ENCODE assay signal across 30 cellular contexts in genomic region chr2:238092486-238093035, GRCh38. TPM values are rescaled to one million over a fixed set of nuclear protein-coding genes. Genes with fewer than 3 reads are reported as not detected.
DNase-seq lines count a peak whose midpoint lies in the region; ATAC-seq, FAIRE-seq and TF ChIP-seq lines count a peak whose summit lies in the region.
"Had no signal": no experiment of that assay in that cellular context is flagged by ENCODE, and none has a peak within 500 bp of the region (broad histone marks: within the 10 kb centered on the region; RNA-seq: fewer than 3 reads in every experiment).

No MANE protein-coding gene starts in this region.

- H2AFZ ChIP-seq in SK-N-SH (ENCODE audit: low read depth): no peak overlapping the region
- H2AFZ ChIP-seq: GM23338, PC-9 had no signal

- no peaks in the 10 kb centered on the region for H3K9me3 ChIP-seq in SK-N-SH
- no peaks in the 10 kb centered on the region for H3K9me3 ChIP-seq in esophagus squamous epithelium
- H3K9me3 ChIP-seq: prostate gland had no signal

- no peaks in the 10 kb centered on the region for H4K20me1 ChIP-seq in SK-N-SH (ENCODE audit: insufficient read depth)

- no peaks in the 10 kb centered on the region for H3F3A ChIP-seq in SK-N-SH (replicated peaks; ENCODE audit: insufficient read depth)

- POLR2A ChIA-PET in SK-N-SH (lab: Yijun Ruan, JAX) (no interaction called here), HEK293T (lab: Yijun Ruan, JAX) (no interaction called here)

- no peak overlapping the region for H3K4me3 ChIP-seq in SK-N-SH (ENCODE audit: low read depth in 2 of 2, low read length in 1 of 2)
- no peak overlapping the region for H3K4me3 ChIP-seq in bronchial epithelial cell (ENCODE audit: low read depth, low read length)
- no peak overlapping the region for H3K4me3 ChIP-seq in esophagus squamous epithelium
- H3K4me3 ChIP-seq: GM12878, GM23338, PC-9, prostate gland had no signal

- H3K27ac ChIP-seq in SK-N-SH (ENCODE audit: low read depth in 2 of 2, low read length in 1 of 2): no peak overlapping the region
- no peak overlapping the region for H3K27ac ChIP-seq in esophagus squamous epithelium
- H3K27ac ChIP-seq: 22Rv1, epithelial cell of prostate, PC-9, prostate gland, VCaP had no signal

- TF ChIP-seq POLR2A in esophagus squamous epithelium (IDR thresholded peaks at IDR 0.05): no peak

- intact Hi-C loops in sciatic nerve (cut with DNase I) (no loop called here), esophagus squamous epithelium (cut with DNase I) (no loop called here)

- H3K36me3 ChIP-seq in SK-N-SH (replicated peaks in 1 of 2; ENCODE audit: control insufficient read depth in 1 of 2, insufficient read depth in 2 of 2, low read length in 1 of 2) (no peaks in the 10 kb centered on the region), bronchial epithelial cell (ENCODE audit: control insufficient read depth, insufficient read depth, low read length) (no peaks in the 10 kb centered on the region), esophagus squamous epithelium (no peaks in the 10 kb centered on the region)
- H3K36me3 ChIP-seq: prostate gland had no signal

- FAIRE-seq in bronchial epithelial cell (lab: Jason Lieb, UNC): peak; percentile 52
- FAIRE-seq: GM12878, GM19239, islet of Langerhans had no signal

- no peak for TF ChIP-seq RAD21 in SK-N-SH (IDR thresholded peaks at IDR 0.05; ENCODE audit: low read length)

- H3K27me3 ChIP-seq in SK-N-SH (ENCODE audit: insufficient read depth) (no peaks in the 10 kb centered on the region), bronchial epithelial cell (ENCODE audit: control insufficient read depth, insufficient read depth, low read length) (no peaks in the 10 kb centered on the region), esophagus squamous epithelium (no peaks in the 10 kb centered on the region)

- TF ChIP-seq EP300 in SK-N-SH (IDR thresholded peaks at IDR 0.05; ENCODE audit: borderline replicate concordance in 1 of 2, low read depth in 1 of 2, low read length in 1 of 2): no peak

- H3K4me1 ChIP-seq in SK-N-SH (ENCODE audit: control insufficient read depth in 1 of 2, insufficient read depth in 2 of 2, low read depth in 1 of 2, low read length in 1 of 2) (peaks cover 0 to 3% of the 10 kb centered on the region in 2 experiments; a peak in 1 of 4 replicates), esophagus squamous epithelium (no peaks in the 10 kb centered on the region)
- H3K4me1 ChIP-seq: prostate gland had no signal

- ATAC-seq in SK-N-SH treated with all-trans-retinoic acid at 6 μM for 48 hours (no peak), sciatic nerve (no peak)
- ATAC-seq: GM12878, GM23338, left ventricle myocardium superior had no signal

- H3K9me2 ChIP-seq in SK-N-SH: no peaks in the 10 kb centered on the region

- no peak overlapping the region for H3K9ac ChIP-seq in SK-N-SH

- CTCF ChIA-PET in SK-N-SH (lab: Yijun Ruan, JAX) (interaction anchor here (0.6 kb wide), 1 partner anchor 1172 kb away, joined by 3 read pairs; no protein-coding TSS in a partner anchor), HEK293T (lab: Yijun Ruan, JAX) (no interaction called here)

- H3K79me2 ChIP-seq in SK-N-SH (ENCODE audit: insufficient read depth): no peaks in the 10 kb centered on the region

- H3K4me2 ChIP-seq in SK-N-SH: no peak overlapping the region
- H3K4me2 ChIP-seq: GM23338, PC-9 had no signal

- 95% methylated on average over 8 of the region's 12 CpGs for WGBS in SK-N-SH (ENCODE audit: low lambda C conversion rate)
- WGBS in esophagus squamous epithelium, 2 donors: 89 to 90% methylated on average over 11 of the region's 12 CpGs

- DNase-seq in SK-N-SH: peak; percentile 27
- DNase-seq in HEK293T (ENCODE audit: extremely low spot score): peak; percentile 4
- no peak for DNase-seq in bronchial epithelial cell (ENCODE audit: low read depth)
- DNase-seq in sciatic nerve (ENCODE audit: low spot score): peak; percentile 36
- DNase-seq in esophagus squamous epithelium (lab: John Stamatoyannopoulos, UW): no peak
- no peak for DNase-seq in AG08396 (ENCODE audit: low spot score)
- DNase-seq in NOMO-1 treated with DMSO at 0.1 percent for 48 hours (lab: John Stamatoyannopoulos, UW; ENCODE audit: unreplicated experiment): no peak
- DNase-seq: CD8-positive, alpha-beta memory T cell; cerebellar nuclear complex; DMS53; foreskin fibroblast; left ventricle myocardium superior; NCI-H1105 treated with DMSO at 0.1 percent for 48 hours; NCI-H2081; NCI-H446; PC-9; stimulated activated CD4-positive, alpha-beta T cell treated with anti-CD3 and anti-CD28 coated beads, Interleukin-1b, Interleukin-23, amount 100 ng/mL, for 48 hours; stimulated activated naive CD4-positive, alpha-beta T cell treated with Interleukin-2 at 50 U/mL for 16 hours had no signal

- no peak for TF ChIP-seq CTCF in SK-N-SH (IDR thresholded peaks at IDR 0.05)
- no peak for TF ChIP-seq CTCF in bronchial epithelial cell (IDR thresholded peaks at IDR 0.05; ENCODE audit: insufficient read depth, low read length, severe bottlenecking)
- no peak for TF ChIP-seq CTCF in esophagus squamous epithelium (IDR thresholded peaks at IDR 0.05)

TF ChIP-seq in SK-N-SH, 30 proteins besides CTCF, POLR2A, EP300 and RAD21 (continues in another document):
- TF ChIP-seq RXRA (IDR thresholded peaks at IDR 0.05; ENCODE audit: borderline replicate concordance, low read depth): no peak
- no peak for TF ChIP-seq TEAD4 (IDR thresholded peaks at IDR 0.05; ENCODE audit: borderline replicate concordance, insufficient read depth)
- no peak for TF ChIP-seq POLR2AphosphoS5 (IDR thresholded peaks at IDR 0.05; ENCODE audit: low read depth, low read length)

TF ChIP-seq in SK-N-SH treated with all-trans-retinoic acid at 6 μM for 48 hours, 23 proteins besides CTCF, POLR2A, EP300 and RAD21 (continues in another document):
- TF ChIP-seq TCF4 (CRISPR knock-in tag; IDR thresholded peaks at IDR 0.05; ENCODE audit: borderline replicate concordance): no peak

TF ChIP-seq in HEK293T, 16 proteins besides CTCF, POLR2A, EP300 and RAD21:
- TF ChIP-seq LEF1 (IDR thresholded peaks at IDR 0.05; ENCODE audit: borderline replicate concordance) (no peak), L3MBTL2 (conservative IDR thresholded peaks at IDR 0.05) (no peak), ARNT (IDR thresholded peaks at IDR 0.05) (no peak), PKNOX1 (IDR thresholded peaks at IDR 0.05) (no peak), SUZ12 (IDR thresholded peaks at IDR 0.05) (no peak), TARDBP (IDR thresholded peaks at IDR 0.05) (no peak), HDGF (IDR thresholded peaks at IDR 0.05; ENCODE audit: borderline replicate concordance) (no peak), ELF4 (IDR thresholded peaks at IDR 0.05) (no peak), BHLHE40 (IDR thresholded peaks at IDR 0.05; ENCODE audit: borderline replicate concordance) (no peak), CTBP1 (IDR thresholded peaks at IDR 0.05; ENCODE audit: borderline replicate concordance) (no peak), SP1 (IDR thresholded peaks at IDR 0.05) (no peak), ZNF384 (IDR thresholded peaks at IDR 0.05) (no peak), FOXM1 (IDR thresholded peaks at IDR 0.05; ENCODE audit: borderline replicate concordance) (no peak), FOXA1 (IDR thresholded peaks at IDR 0.05) (no peak), NFRKB (IDR thresholded peaks at IDR 0.05) (no peak)
TF ChIP-seq in HEK293T: peak in this region for 0.

RNA-seq across cellular contexts. Expression of gene ESPNL, which starts 7.6 kb away (rescaled TPM):
- polyA plus RNA-seq in SK-N-SH (2012; rRNA removed): 0.03 and 0.05 TPM in 2 replicates
- not detected in 2 replicates for polyA plus RNA-seq in SK-N-SH (2012; cell fraction: cytosol; rRNA removed)
- 0.07 and 0.08 TPM in 2 replicates for polyA plus RNA-seq in SK-N-SH (2012; cell fraction: nucleus; rRNA removed)
- total RNA-seq in bronchial epithelial cell: under 0.01 TPM in 1 of 2 replicates, not detected in the other
- total RNA-seq in sciatic nerve: not detected
- total RNA-seq in esophagus squamous epithelium: 1 to 10 TPM in 1 of 4 donors, under 1 TPM in 2, not detected in 1; 0.04 to 1.3 (median 0.88) TPM
- total RNA-seq: CD8-positive, alpha-beta memory T cell; left ventricle myocardium superior had no signal
- polyA plus RNA-seq: CD8-positive, alpha-beta memory T cell had no signal

RNA-seq across cellular contexts. Expression of gene SCLY, which starts 31.8 kb away (rescaled TPM):
- polyA plus RNA-seq in SK-N-SH (2012; rRNA removed): 19.1 and 20.9 TPM in 2 replicates
- polyA plus RNA-seq in SK-N-SH (2012; cell fraction: cytosol; rRNA removed): 13.0 and 17.2 TPM in 2 replicates
- 25.5 and 29.9 TPM in 2 replicates for polyA plus RNA-seq in SK-N-SH (2012; cell fraction: nucleus; rRNA removed)
- 9.1 and 12.6 TPM in 2 replicates for total RNA-seq in bronchial epithelial cell
- 15.1 TPM for total RNA-seq in sciatic nerve
- 10 to 100 TPM in 2 of 4 donors, 1 to 10 TPM in 2; 3.0 to 14.0 (median 11.4) TPM for total RNA-seq in esophagus squamous epithelium

RNA-seq across cellular contexts. Expression of gene KLHL30, which starts 45.9 kb away (rescaled TPM):
- not detected in 2 replicates for polyA plus RNA-seq in SK-N-SH (2012; rRNA removed)
- not detected in 2 replicates for polyA plus RNA-seq in SK-N-SH (2012; cell fraction: cytosol; rRNA removed)
- polyA plus RNA-seq in SK-N-SH (2012; cell fraction: nucleus; rRNA removed): not detected in 2 replicates
- total RNA-seq in bronchial epithelial cell: 0.26 and 0.38 TPM in 2 replicates
- total RNA-seq in sciatic nerve: 1.1 TPM
- total RNA-seq in esophagus squamous epithelium: under 1 TPM in 3 of 4 donors, not detected in 1; 0.09 to 0.38 (median 0.18) TPM
- total RNA-seq: CD8-positive, alpha-beta memory T cell; GM12878; mononuclear cell; T-helper 1 cell treated with Interleukin-12 subunit alpha and Interleukin-12 subunit beta and Interleukin-4 antibody, amounts not matched to agents 30 ng/mL and 1 ng/mL, for 36 hours had no signal
- polyA plus RNA-seq: CD8-positive, alpha-beta memory T cell; GM23338; IgD-negative memory B cell had no signal

Comparison
In these comparisons a context has a peak if more than half of its experiments do, and no peak if none do; other contexts are left out.
1. DNase-seq: peak in SK-N-SH (single experiment), HEK293T (single experiment) and sciatic nerve (single experiment); none in bronchial epithelial cell (single experiment), esophagus squamous epithelium (single experiment), AG08396 (single experiment) and NOMO-1 treated with DMSO at 0.1 percent for 48 hours (single experiment).